2 cellular contexts compared by ENCODE assay signal in the genomic region with DNA sequence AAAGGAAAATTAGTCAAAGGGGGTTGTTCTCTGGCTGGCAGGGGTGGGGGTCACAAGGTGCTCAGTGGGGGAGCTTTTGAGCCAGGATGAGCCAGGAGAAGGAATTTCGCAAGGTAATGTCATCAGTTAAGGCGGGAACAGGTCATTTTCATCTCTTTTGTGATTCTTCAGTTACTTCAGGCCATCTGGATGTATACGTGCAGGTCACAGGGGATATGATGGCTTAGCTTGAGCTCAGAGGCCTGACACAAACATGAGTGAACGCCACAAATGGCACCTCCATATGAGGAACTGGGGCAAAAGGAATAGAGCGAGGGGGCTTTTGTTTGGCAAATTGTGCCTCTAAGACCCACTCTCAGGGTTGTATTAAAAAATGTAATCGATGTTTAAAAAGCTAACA. TPM values are rescaled to one million over a fixed set of nuclear protein-coding genes. Genes with fewer than 3 reads are reported as not detected.
"Had no signal": no experiment of that assay in that cellular context is flagged by ENCODE, and none has a peak within 500 bp of the region (broad histone marks: within the 10 kb centered on the region; RNA-seq: fewer than 3 reads in every experiment).

No MANE protein-coding gene starts in this region.

RNA-seq across cellular contexts. Expression of a gene that starts 47.4 kb away (rescaled TPM):
- total RNA-seq: LHCN-M2, SJSA1 had no signal
